ENCODE assay signal across 18 cellular contexts in genomic region chr3:44568561-44568960, GRCh38. TPM values are rescaled to one million over a fixed set of nuclear protein-coding genes. Genes with fewer than 3 reads are reported as not detected.
DNase-seq lines count a peak whose midpoint lies in the region; ATAC-seq and TF ChIP-seq lines count a peak whose summit lies in the region.
"Had no signal": no experiment of that assay in that cellular context is flagged by ENCODE, and none has a peak within 500 bp of the region (broad histone marks: within the 10 kb centered on the region; RNA-seq: fewer than 3 reads in every experiment).

No MANE protein-coding gene starts in this region.

- H3K18ac ChIP-seq in IMR-90 (ENCODE audit: low read depth, low read length) = no peak overlapping the region

- no peak overlapping the region for H4K91ac ChIP-seq in IMR-90 (ENCODE audit: insufficient read depth, low read depth, low read length)

- no peak overlapping the region for H3K23ac ChIP-seq in IMR-90 (ENCODE audit: low read depth, low read length)

- H3K9me3 ChIP-seq in IMR-90 (ENCODE audit: control insufficient read depth, insufficient read depth, low read length) (peaks cover 14% of the 10 kb centered on the region), colonic mucosa (no peaks in the 10 kb centered on the region)

- no peak overlapping the region for H2AK5ac ChIP-seq in IMR-90 (ENCODE audit: low read depth, low read length)

- dilution Hi-C loops in IMR-90 (cut with HindIII; ENCODE audit: low sequenced_read_pairs, unreplicated experiment) = no loop called here

- no peak overlapping the region for H2BK5ac ChIP-seq in IMR-90 (ENCODE audit: low read depth, low read length, poor library complexity, severe bottlenecking)

- no CpG with 5 or more reads among the region's 1 CpG for whole genome bisulfite sequencing in IMR-90 (ENCODE audit: extremely low coverage in 2 of 2, insufficient read length in 1 of 2), 2 experiments

- no peak overlapping the region for H3K56ac ChIP-seq in IMR-90 (ENCODE audit: extremely low read depth, insufficient read depth, low read length)

- H3K4me1 ChIP-seq in IMR-90 (ENCODE audit: control insufficient read depth, insufficient read depth, low read length) (peaks cover 2% of the 10 kb centered on the region; the same call in 1 of the 2 replicates), colonic mucosa (no peaks in the 10 kb centered on the region)
- H3K4me1 ChIP-seq: Peyer's patch had no signal

- no peaks in the 10 kb centered on the region for H3K9me1 ChIP-seq in IMR-90 (ENCODE audit: insufficient read depth, low read length)

- in situ Hi-C loops in IMR-90 (cut with MboI; ENCODE audit: low sequenced_read_pairs) (no loop called here), astrocyte of the spinal cord (cut with HindIII; ENCODE audit: low sequenced_read_pairs) (no loop called here)

- CTCF ChIA-PET in IMR-90 (lab: Yijun Ruan, JAX) = no interaction called here

- TF ChIP-seq POLR2A in IMR-90 (IDR thresholded peaks at IDR 0.05; ENCODE audit: low read depth, low read length) = no peak

- H3K27me3 ChIP-seq in IMR-90 (ENCODE audit: control insufficient read depth, insufficient read depth, low read length) (no peaks in the 10 kb centered on the region), colonic mucosa (no peaks in the 10 kb centered on the region)
- H3K27me3 ChIP-seq: Peyer's patch had no signal

- no peak overlapping the region for H4K5ac ChIP-seq in IMR-90 (ENCODE audit: low read depth, low read length)

- no peak overlapping the region for H3K14ac ChIP-seq in IMR-90 (replicated peaks; ENCODE audit: low read depth, low read length)

- no peaks in the 10 kb centered on the region for H4K20me1 ChIP-seq in IMR-90 (ENCODE audit: insufficient read depth, low read length)

- no peak overlapping the region for H4K8ac ChIP-seq in IMR-90 (ENCODE audit: low read depth in 2 of 2, low read length in 2 of 2)

- no peak overlapping the region for H2BK15ac ChIP-seq in IMR-90 (ENCODE audit: low read depth, low read length)

- BruUV-seq in IMR-90 (replicated peaks; lab: Mats Ljungman, UMichigan) = no TSS peak

- no peak overlapping the region for H3K4ac ChIP-seq in IMR-90 (ENCODE audit: low read depth, low read length)

- peak; percentile 83 for ATAC-seq in IMR-90 (ENCODE audit: low read depth)
- ATAC-seq: CD8-positive, alpha-beta T cell; SK-N-SH treated with all-trans-retinoic acid at 6 μM for 48 hours had no signal

- H2BK20ac ChIP-seq in IMR-90 (ENCODE audit: low read depth, low read length) = no peak overlapping the region

- H3K36me3 ChIP-seq in IMR-90 (ENCODE audit: control insufficient read depth, insufficient read depth, low read length) (peaks cover 29% of the 10 kb centered on the region), colonic mucosa (no peaks in the 10 kb centered on the region)

- TF ChIP-seq CTCF in IMR-90 (conservative IDR thresholded peaks at IDR 0.05; ENCODE audit: low read depth, low read length) = no peak
- TF ChIP-seq CTCF in astrocyte of the spinal cord (IDR thresholded peaks at IDR 0.05; ENCODE audit: low read depth, low read length) = no peak
- no peak for TF ChIP-seq CTCF in fibroblast of pulmonary artery (IDR thresholded peaks at IDR 0.05; ENCODE audit: low read length, missing control alignments)
- no peak for TF ChIP-seq CTCF in coronary artery (IDR thresholded peaks at IDR 0.05)
- no peak for TF ChIP-seq CTCF in colonic mucosa (IDR thresholded peaks at IDR 0.05)

- POLR2A ChIA-PET in IMR-90 (lab: Charles Lee; ENCODE audit: unreplicated experiment) = no interaction called here

- H3K27ac ChIP-seq in IMR-90 (ENCODE audit: insufficient read depth, low read length) (no peak overlapping the region), coronary artery (no peak overlapping the region), colonic mucosa (no peak overlapping the region)
- H3K27ac ChIP-seq: Peyer's patch had no signal

- H3K4me2 ChIP-seq in IMR-90 (ENCODE audit: low read depth, low read length) = no peak overlapping the region

- TF ChIP-seq RAD21 in IMR-90 (IDR thresholded peaks at IDR 0.05; ENCODE audit: low read length) = no peak

- H2BK120ac ChIP-seq in IMR-90 (ENCODE audit: low read depth, low read length) = no peak overlapping the region

- H3K79me1 ChIP-seq in IMR-90 (ENCODE audit: low read depth in 1 of 2, low read length in 2 of 2) = no peaks in the 10 kb centered on the region; a peak in 1 of 4 replicates

- H3K4me3 ChIP-seq in IMR-90 (ENCODE audit: insufficient read depth, low read depth, low read length) (no peak overlapping the region), astrocyte of the spinal cord (ENCODE audit: low read depth, low read length) (no peak overlapping the region), fibroblast of pulmonary artery (replicated peaks; ENCODE audit: low read depth, low read length) (no peak overlapping the region), coronary artery (no peak overlapping the region), colonic mucosa (no peak overlapping the region)
- H3K4me3 ChIP-seq: Peyer's patch had no signal

- DNase-seq in IMR-90 = peak; percentile 84
- peak; percentile 71 for DNase-seq in astrocyte of the spinal cord (ENCODE audit: low read depth, low spot score)
- peak; percentile 20 for DNase-seq in fibroblast of pulmonary artery (ENCODE audit: low read depth)
- DNase-seq in non-pigmented ciliary epithelial cell (ENCODE audit: low read depth) = peak; percentile 77
- no peak for DNase-seq in coronary artery (ENCODE audit: low spot score)
- no peak for DNase-seq in stimulated activated CD4-positive, alpha-beta T cell treated with anti-CD3 and anti-CD28 coated beads, Interleukin-4, amount 100 ng/mL, for 24 hours
- DNase-seq in colonic mucosa = no peak
- no peak for DNase-seq in HuH-7 (ENCODE audit: low spot score)
- DNase-seq: CD8-positive, alpha-beta T cell; KG1; MM.1S; NCI-H1105; NCI-H1694; NCI-H2227 treated with DMSO at 0.1 percent for 48 hours; NCI-H524; Peyer's patch; Right ventricle myocardium superior had no signal

- no peak overlapping the region for H3K9ac ChIP-seq in IMR-90 (ENCODE audit: low read depth, low read length)
- no peak overlapping the region for H3K9ac ChIP-seq in colonic mucosa (ENCODE audit: low read depth in 2 of 2, low read length in 2 of 2)

- H2AFZ ChIP-seq in IMR-90 (replicated peaks; ENCODE audit: low read length, poor library complexity) = no peak overlapping the region

- no peak overlapping the region for H2AK9ac ChIP-seq in IMR-90 (replicated peaks; ENCODE audit: low read depth, low read length, poor library complexity)

- intact Hi-C loops in IMR-90 (cut with micrococcal nuclease) = no loop called here
- intact Hi-C loops in colonic mucosa (cut with DNase I) = no loop called here

TF ChIP-seq in IMR-90, 13 proteins besides CTCF, POLR2A, EP300 and RAD21:
- TF ChIP-seq CEBPB (IDR thresholded peaks at IDR 0.05; ENCODE audit: low read depth, low read length) (no peak), RCOR1 (IDR thresholded peaks at IDR 0.05; ENCODE audit: insufficient replicate concordance, low read length) (no peak), NFE2L2 (IDR thresholded peaks at IDR 0.05; ENCODE audit: low read depth, low read length) (no peak), MAZ (IDR thresholded peaks at IDR 0.05; ENCODE audit: borderline replicate concordance, low read depth, low read length) (no peak), USF2 (IDR thresholded peaks at IDR 0.05; ENCODE audit: low read depth, low read length) (no peak), FOS (IDR thresholded peaks at IDR 0.05; ENCODE audit: low read depth, low read length) (no peak), BHLHE40 (IDR thresholded peaks at IDR 0.05; ENCODE audit: low read depth, low read length) (no peak), CHD1 (IDR thresholded peaks at IDR 0.05; ENCODE audit: low read depth, low read length) (no peak)

RNA-seq across cellular contexts. Expression of gene ZKSCAN7, which starts 13.6 kb away (rescaled TPM):
- total RNA-seq in IMR-90 (2012; rRNA removed) (4.7 TPM in 2 replicates), colonic mucosa (1 to 10 TPM; 1.2 to 2.8 TPM)
- polyA plus RNA-seq in IMR-90 (2012; rRNA removed) = 2.6 and 3.0 TPM in 2 replicates
- polyA plus RNA-seq in IMR-90 (2012; cell fraction: cytosol; rRNA removed) = 2.2 and 2.4 TPM in 2 replicates
- polyA plus RNA-seq in IMR-90 (2012; cell fraction: nucleus; rRNA removed; ENCODE audit: low replicate concordance) = 6.2 and 6.6 TPM in 2 replicates

RNA-seq across cellular contexts. Expression of gene ZNF660, which starts 16.2 kb away (rescaled TPM):
- 1.3 and 1.4 TPM in 2 replicates for total RNA-seq in IMR-90 (2012; rRNA removed)
- 0.59 and 0.70 TPM in 2 replicates for polyA plus RNA-seq in IMR-90 (2012; rRNA removed)
- 0.10 and 0.11 TPM in 2 replicates for polyA plus RNA-seq in IMR-90 (2012; cell fraction: cytosol; rRNA removed)
- polyA plus RNA-seq in IMR-90 (2012; cell fraction: nucleus; rRNA removed; ENCODE audit: low replicate concordance) = 0.30 and 2.4 TPM in 2 replicates
- under 1 TPM; 0.57 to 0.72 TPM for total RNA-seq in colonic mucosa

RNA-seq across cellular contexts. Expression of gene ZNF197, which starts 56.3 kb away (rescaled TPM):
- total RNA-seq in IMR-90 (2012; rRNA removed) = 14.9 and 18.9 TPM in 2 replicates
- 4.1 and 5.0 TPM in 2 replicates for polyA plus RNA-seq in IMR-90 (2012; rRNA removed)
- polyA plus RNA-seq in IMR-90 (2012; cell fraction: cytosol; rRNA removed) = 1.3 and 2.3 TPM in 2 replicates
- 2.4 and 4.7 TPM in 2 replicates for polyA plus RNA-seq in IMR-90 (2012; cell fraction: nucleus; rRNA removed; ENCODE audit: low replicate concordance)
- total RNA-seq in colonic mucosa = 10 to 100 TPM; 10.5 to 13.5 TPM

Comparison
In these comparisons a context has a peak if more than half of its experiments do, and no peak if none do; other contexts are left out.
1. DNase-seq: peak in IMR-90 (single experiment), astrocyte of the spinal cord (single experiment), fibroblast of pulmonary artery (single experiment) and non-pigmented ciliary epithelial cell (single experiment); none in coronary artery (single experiment), stimulated activated CD4-positive, alpha-beta T cell treated with anti-CD3 and anti-CD28 coated beads, Interleukin-4, amount 100 ng/mL, for 24 hours (single experiment), colonic mucosa (single experiment) and HuH-7 (single experiment).